In the genomic region with DNA sequence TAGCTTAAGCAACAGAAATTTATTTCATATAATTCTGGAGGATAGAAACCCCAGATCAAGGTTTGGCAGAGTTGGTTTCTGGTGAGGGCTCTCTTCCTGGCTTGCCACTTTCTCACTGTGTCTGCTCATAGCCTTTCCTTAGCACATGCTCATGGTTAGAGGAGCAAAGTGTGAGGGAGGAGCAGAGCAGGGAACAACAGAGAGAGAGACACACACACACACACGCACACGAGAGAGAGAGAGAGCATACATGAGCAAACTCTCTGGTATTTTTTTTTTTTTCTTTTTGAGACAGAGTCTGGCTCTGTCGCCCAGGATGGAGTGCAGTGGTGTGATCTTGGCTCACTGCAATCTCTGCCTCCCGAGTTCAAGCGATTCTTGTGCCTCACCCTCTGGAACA, we compare ENCODE assay signal across 25 cellular contexts. TPM values are rescaled to one million over a fixed set of nuclear protein-coding genes. Genes with fewer than 3 reads are reported as not detected.
DNase-seq lines count a peak whose midpoint lies in the region; ATAC-seq, FAIRE-seq and TF ChIP-seq lines count a peak whose summit lies in the region.
"Had no signal": no experiment of that assay in that cellular context is flagged by ENCODE, and none has a peak within 500 bp of the region (broad histone marks: within the 10 kb centered on the region; RNA-seq: fewer than 3 reads in every experiment).

No MANE protein-coding gene starts in this region.

- H3K9me1 ChIP-seq in keratinocyte (ENCODE audit: control insufficient read depth, extremely low read depth, insufficient read depth, low read length), result no peaks in the 10 kb centered on the region

- H3K4me3 Mint-ChIP-seq in stimulated activated naive B cell treated with anti-CD40 and anti-IgM and Interleukin-4, amounts not matched to agents 10 μg/mL and 1 μg/mL and 100 μg/mL, for 72 hours, result no peak overlapping the region
- H3K4me3 Mint-ChIP-seq: CD8-positive, alpha-beta memory T cell; IgD-negative memory B cell had no signal

- H3K4me1 ChIP-seq in keratinocyte (ENCODE audit: control insufficient read depth, extremely low read depth, insufficient read depth, low read length), result peaks cover 9% of the 10 kb centered on the region
- H3K4me1 ChIP-seq: HAP-1, SJSA1 had no signal

- DNase-seq in AG09309 (ENCODE audit: low read depth) (peak; percentile 27), HT1080 (ENCODE audit: low read depth) (peak; percentile 22), epithelial cell of esophagus (ENCODE audit: low read depth) (peak; percentile 32), keratinocyte (ENCODE audit: low read depth, low spot score) (no peak), amygdala (lab: John Stamatoyannopoulos, UW) (no peak)
- DNase-seq in stimulated activated naive B cell treated with anti-CD40 and anti-IgM and Interleukin-4, amounts not matched to agents 10 μg/mL and 1 μg/mL and 100 μg/mL, for 72 hours, result no peak
- DNase-seq: ACHN; AML-193; CD8-positive, alpha-beta memory T cell; GDM1; MV-4-11; NCI-H1105 treated with DMSO at 0.1 percent for 48 hours; NCI-H2081; NCI-H2171; NCI-H345; NCI-H524 had no signal

- H3K9me3 ChIP-seq in keratinocyte (ENCODE audit: control insufficient read depth, low read depth, low read length), result no peaks in the 10 kb centered on the region
- H3K9me3 ChIP-seq: HAP-1, SJSA1 had no signal

- ATAC-seq in GM18520 (IDR thresholded peaks at IDR 0.05; ENCODE audit: unreplicated experiment) (no peak), GM21723 (IDR thresholded peaks at IDR 0.05; ENCODE audit: unreplicated experiment) (no peak)
- no peak for ATAC-seq in stimulated activated naive B cell treated with anti-CD40 and anti-IgM and Interleukin-4, amounts not matched to agents 10 μg/mL and 1 μg/mL and 100 μg/mL, for 72 hours (replicated peaks)
- ATAC-seq: Right ventricle myocardium inferior had no signal

- no peak for FAIRE-seq in keratinocyte (lab: Jason Lieb, UNC)
- FAIRE-seq: GM19239 had no signal

- H3K27me3 ChIP-seq in keratinocyte (ENCODE audit: control insufficient read depth, extremely low read depth, insufficient read depth, low read length), result no peaks in the 10 kb centered on the region
- H3K27me3 ChIP-seq: SJSA1 had no signal

- H3K4me3 ChIP-seq in AG09309 (ENCODE audit: control insufficient read depth, low read depth, low read length) (no peak overlapping the region), epithelial cell of esophagus (ENCODE audit: low read length) (no peak overlapping the region), keratinocyte (ENCODE audit: control insufficient read depth in 2 of 3, extremely low read depth in 1 of 3, insufficient read depth in 2 of 3, low read depth in 1 of 3, low read length in 3 of 3) (no peak overlapping the region)
- H3K4me3 ChIP-seq: HAP-1, SJSA1 had no signal

- dilution Hi-C loops in keratinocyte (cut with MboI; ENCODE audit: extremely low pct_ligation_motif_present, low sequenced_read_pairs), result no loop called here

- no peaks in the 10 kb centered on the region for H4K20me1 ChIP-seq in keratinocyte (ENCODE audit: control insufficient read depth, extremely low read depth, insufficient read depth, low read length)

- peak overlapping the region; percentile 49 for H2AFZ ChIP-seq in keratinocyte (ENCODE audit: control insufficient read depth, low read length)

- H3K9me3 Mint-ChIP-seq in stimulated activated naive B cell treated with anti-CD40 and anti-IgM and Interleukin-4, amounts not matched to agents 10 μg/mL and 1 μg/mL and 100 μg/mL, for 72 hours, result no peaks in the 10 kb centered on the region
- H3K9me3 Mint-ChIP-seq: CD8-positive, alpha-beta memory T cell; IgD-negative memory B cell had no signal

- no peaks in the 10 kb centered on the region for H3K4me1 Mint-ChIP-seq in stimulated activated naive B cell treated with anti-CD40 and anti-IgM and Interleukin-4, amounts not matched to agents 10 μg/mL and 1 μg/mL and 100 μg/mL, for 72 hours

- H3K9ac ChIP-seq in keratinocyte (ENCODE audit: control insufficient read depth, extremely low read depth, insufficient read depth, low read length), result no peak overlapping the region

- H3K27me3 Mint-ChIP-seq in stimulated activated naive B cell treated with anti-CD40 and anti-IgM and Interleukin-4, amounts not matched to agents 10 μg/mL and 1 μg/mL and 100 μg/mL, for 72 hours, result no peaks in the 10 kb centered on the region
- H3K27me3 Mint-ChIP-seq: CD8-positive, alpha-beta memory T cell; IgD-negative memory B cell had no signal

- H3K27ac Mint-ChIP-seq in stimulated activated naive B cell treated with anti-CD40 and anti-IgM and Interleukin-4, amounts not matched to agents 10 μg/mL and 1 μg/mL and 100 μg/mL, for 72 hours, result no peak overlapping the region

- H3K36me3 Mint-ChIP-seq in stimulated activated naive B cell treated with anti-CD40 and anti-IgM and Interleukin-4, amounts not matched to agents 10 μg/mL and 1 μg/mL and 100 μg/mL, for 72 hours, result no peaks in the 10 kb centered on the region
- H3K36me3 Mint-ChIP-seq: CD8-positive, alpha-beta memory T cell had no signal

- H3K27ac ChIP-seq in keratinocyte (ENCODE audit: control insufficient read depth, insufficient read depth, low read length), result no peak overlapping the region
- H3K27ac ChIP-seq: 22Rv1, C4-2B, SJSA1 had no signal

- H3K36me3 ChIP-seq in keratinocyte (ENCODE audit: control insufficient read depth in 2 of 2, extremely low read depth in 1 of 2, insufficient read depth in 2 of 2, low read length in 2 of 2), result no peaks in the 10 kb centered on the region
- H3K36me3 ChIP-seq: HAP-1, SJSA1 had no signal

- no peak overlapping the region for H3K4me2 ChIP-seq in keratinocyte (ENCODE audit: control insufficient read depth, extremely low read depth, insufficient read depth, low read depth, low read length)

- no peak for TF ChIP-seq CTCF in AG09309 (IDR thresholded peaks at IDR 0.05; ENCODE audit: control insufficient read depth, insufficient read depth, low read depth, low read length, missing control alignments)
- TF ChIP-seq CTCF in epithelial cell of esophagus (IDR thresholded peaks at IDR 0.05; ENCODE audit: insufficient read depth, low read depth, low read length, missing control alignments), result no peak
- no peak for TF ChIP-seq CTCF in keratinocyte (optimal IDR thresholded peaks at IDR 0.05 in 1 of 3, IDR thresholded peaks at IDR 0.05 in 1 of 3, conservative IDR thresholded peaks at IDR 0.05 in 1 of 3; ENCODE audit: extremely low read depth in 1 of 3, insufficient read depth in 2 of 3, low read length in 3 of 3)

- H3K79me2 ChIP-seq in keratinocyte (ENCODE audit: control insufficient read depth, insufficient read depth, low read length), result no peaks in the 10 kb centered on the region

RNA-seq across cellular contexts. Expression of a gene that starts 36.8 kb away (rescaled TPM):
- total RNA-seq in HT1080 (2014; rRNA removed; shearing (Covaris generic)), result 3.0 and 3.9 TPM in 2 replicates
- polyA plus RNA-seq in HT1080 (2015; cell fraction: cytosol; rRNA removed), result 5.3 TPM in 2 replicates
- polyA plus RNA-seq in HT1080 (2015; cell fraction: nucleus; rRNA removed), result 19.9 and 22.2 TPM in 2 replicates
- 1.4 to 2.3 TPM (median 1.4 TPM) in 3 replicates for polyA plus RNA-seq in keratinocyte
- 1.3 TPM for polyA plus RNA-seq in keratinocyte (2011; ENCODE audit: low read depth)
- polyA plus RNA-seq in keratinocyte (2011; cell fraction: cytosol; rRNA removed), result 0.44 and 1.2 TPM in 2 replicates
- polyA plus RNA-seq in keratinocyte (2011; cell fraction: nucleus; rRNA removed), result 4.4 and 4.8 TPM in 2 replicates
- 1.1 and 1.2 TPM in 2 replicates for polyA plus RNA-seq in keratinocyte (2012; ENCODE audit: low replicate concordance)
- polyA minus RNA-seq in keratinocyte, result 1.5 to 3.2 TPM (median 3.2 TPM) in 3 replicates
- polyA minus RNA-seq in keratinocyte (2011; cell fraction: cytosol; rRNA and poly(A)+ RNA removed), result 1.2 TPM
- polyA minus RNA-seq in keratinocyte (2011; cell fraction: nucleus; rRNA and poly(A)+ RNA removed), result 2.3 and 3.6 TPM in 2 replicates

Comparison
In these comparisons a context has a peak if more than half of its experiments do, and no peak if none do; other contexts are left out.
1. DNase-seq: peak in AG09309 (single experiment), HT1080 (single experiment) and epithelial cell of esophagus (single experiment); none in keratinocyte (single experiment), amygdala (0 of 56) and stimulated activated naive B cell treated with anti-CD40 and anti-IgM and Interleukin-4, amounts not matched to agents 10 μg/mL and 1 μg/mL and 100 μg/mL, for 72 hours (single experiment).